Comparison of ENCODE assay signal across 7 cellular contexts in genomic region chr18:35580748-35581534, GRCh38. TPM values are rescaled to one million over a fixed set of nuclear protein-coding genes. Genes with fewer than 3 reads are reported as not detected.
A peak's percentile ranks its signal among the peaks of the same experiment; 100 is the strongest.
DNase-seq lines count a peak whose midpoint lies in the region; ATAC-seq and TF ChIP-seq lines count a peak whose summit lies in the region.

No MANE protein-coding gene starts in this region.

- H3K23me2 ChIP-seq in H9 (ENCODE audit: insufficient read length, low read depth, low read length, poor library complexity, severe bottlenecking) = peaks cover 9% of the 10 kb centered on the region

- peaks cover 33 to 35% of the 10 kb centered on the region in 2 experiments for H3K9me3 Mint-ChIP-seq in H9

- H3K23ac ChIP-seq in H9 (ENCODE audit: insufficient read length, low read depth, low read length) = no peak overlapping the region

- peak overlapping the region; percentile 8 for H3K18ac ChIP-seq in H9 (ENCODE audit: insufficient read length, low read depth, low read length)

- H3K56ac ChIP-seq in H9 (ENCODE audit: insufficient read length, low read depth, low read length) = no peak overlapping the region

- H3K9me3 ChIP-seq in H9 (ENCODE audit: control insufficient read depth, low read depth, low read length) (peaks cover 11% of the 10 kb centered on the region), left lung (peaks cover 0 to 5% of the 10 kb centered on the region in 2 donors)

- H2AFZ ChIP-seq in H9 (ENCODE audit: low read length) = no peak overlapping the region

- H3K27ac ChIP-seq in H9 (ENCODE audit: insufficient read length, low read depth, low read length) (no peak overlapping the region), cingulate gyrus (ENCODE audit: low read depth, low read length) (peak overlapping the region; percentile 85), left lung (peak overlapping the region; percentile 91 to 94)

- TF ChIP-seq CTCF in GM12865 (IDR thresholded peaks at IDR 0.05; ENCODE audit: insufficient read depth, low read depth, low read length, missing control alignments) (no peak), H9 (conservative IDR thresholded peaks at IDR 0.05) (no peak), left lung (IDR thresholded peaks at IDR 0.05) (no peak)

- no peak overlapping the region for H3K27ac Mint-ChIP-seq in H9

- WGBS in H9 (ENCODE audit: extremely low coverage, insufficient read length, low lambda C conversion rate) = no CpG with 5 or more reads among the region's 94 CpGs

- no peak overlapping the region for H3K4ac ChIP-seq in H9 (ENCODE audit: low read depth, low read length)

- peak overlapping the region; percentile 9; the same call in 1 of the 2 replicates for H3K14ac ChIP-seq in H9 (ENCODE audit: insufficient read depth, low read length)

- H3K4me2 ChIP-seq in H9 (ENCODE audit: insufficient read depth, insufficient read length, low read length) = peak overlapping the region; percentile 36

- H3K4me3 ChIP-seq in GM12865 (ENCODE audit: low read depth, low read length) (peak overlapping the region; percentile 67), left lung (peak overlapping the region; percentile 62 to 65)

- no peak overlapping the region for H4K91ac ChIP-seq in H9 (ENCODE audit: insufficient read length, low read depth, low read length)

- no peaks in the 10 kb centered on the region for H3K27me3 ChIP-seq in H9 (ENCODE audit: insufficient read depth, low read length)
- H3K27me3 ChIP-seq in left lung = no peaks in the 10 kb centered on the region

- intact Hi-C loops in left lung (cut with DNase I) = no loop called here

- H4K20me1 ChIP-seq in H9 (ENCODE audit: control insufficient read depth, insufficient read depth, insufficient read length) = no peaks in the 10 kb centered on the region

- peaks cover 25 to 36% (median 27%) of the 10 kb centered on the region in 3 experiments for H3K36me3 Mint-ChIP-seq in H9 (ENCODE audit: insufficient read depth in 1 of 3, low read depth in 3 of 3)

- peak overlapping the region; percentile 36 for H3K9ac ChIP-seq in H9 (ENCODE audit: extremely low read depth, insufficient read length, low read length)

- H2BK12ac ChIP-seq in H9 (ENCODE audit: insufficient read length, low read depth, low read length) = no peak overlapping the region

- H2BK120ac ChIP-seq in H9 (ENCODE audit: low read depth, low read length, poor library complexity, severe bottlenecking) = no peak overlapping the region

- no peak overlapping the region for H2BK5ac ChIP-seq in H9 (ENCODE audit: insufficient read length, low read length)

- H3K79me2 ChIP-seq in H9 (ENCODE audit: insufficient read depth, low read length) = peaks cover 20% of the 10 kb centered on the region; the same call in 1 of the 2 replicates

- no peak overlapping the region for H2BK20ac ChIP-seq in H9 (ENCODE audit: low read depth, low read length, poor library complexity, severe bottlenecking)

- DNase-seq in GM12865 (ENCODE audit: low read depth) (peak; percentile 74), H9 (peak; percentile 62), NCI-H1092 (lab: John Stamatoyannopoulos, UW) (peak; percentile 41), left lung (peak; percentile 68 to 91)
- DNase-seq in activated CD4-positive, alpha-beta T cell treated with anti-CD3 and anti-CD28 coated beads for 1 hour = peak; percentile 38
- peak; percentile 36 to 51 for DNase-seq in stimulated activated CD4-positive, alpha-beta T cell treated with anti-CD3 and anti-CD28 coated beads, Interleukin-2, amount 100 ng/mL, for 48 hours

- no peak overlapping the region for H3T11ph ChIP-seq in H9 (ENCODE audit: low read length)

- peak; percentile 75 for ATAC-seq in left lung

- no peak overlapping the region for H2BK15ac ChIP-seq in H9 (ENCODE audit: low read depth, low read length)

- no peak overlapping the region for H4K5ac ChIP-seq in H9 (ENCODE audit: insufficient read length, low read depth, low read length)

- H3K27me3 Mint-ChIP-seq in H9 (ENCODE audit: low read depth) = peaks cover 28% of the 10 kb centered on the region

- no peaks in the 10 kb centered on the region for H3K36me3 ChIP-seq in left lung

- peaks cover 11 to 13% of the 10 kb centered on the region in 2 experiments for H3K4me1 Mint-ChIP-seq in H9

- no peak overlapping the region for H2AK5ac ChIP-seq in H9 (ENCODE audit: insufficient read length, low read length)

- H3K4me3 Mint-ChIP-seq in H9 = peak overlapping the region; percentile 69 to 79

- H3K4me1 ChIP-seq in H9 (ENCODE audit: insufficient read depth, low read length) (no peaks in the 10 kb centered on the region; the same call in none of the 2 replicates), left lung (peaks cover 9 to 28% of the 10 kb centered on the region in 2 donors)

- peaks cover 9% of the 10 kb centered on the region for H3K79me1 ChIP-seq in H9 (ENCODE audit: insufficient read depth, low read depth, low read length, poor library complexity, severe bottlenecking)

- H4K8ac ChIP-seq in H9 (replicated peaks; ENCODE audit: insufficient read length, low read depth, low read length) = no peak overlapping the region

RNA-seq across cellular contexts. Expression of gene GALNT1, which starts 0.6 kb away (rescaled TPM):
- total RNA-seq in H9 (2021) = 77.9 and 81.1 TPM in 2 replicates
- 100 to 1,000 TPM in 1 of 2 donors, 10 to 100 TPM in 1; 82.5 to 109 TPM for total RNA-seq in left lung
